Comparison of ENCODE assay signal across 25 cellular contexts in the genomic region with DNA sequence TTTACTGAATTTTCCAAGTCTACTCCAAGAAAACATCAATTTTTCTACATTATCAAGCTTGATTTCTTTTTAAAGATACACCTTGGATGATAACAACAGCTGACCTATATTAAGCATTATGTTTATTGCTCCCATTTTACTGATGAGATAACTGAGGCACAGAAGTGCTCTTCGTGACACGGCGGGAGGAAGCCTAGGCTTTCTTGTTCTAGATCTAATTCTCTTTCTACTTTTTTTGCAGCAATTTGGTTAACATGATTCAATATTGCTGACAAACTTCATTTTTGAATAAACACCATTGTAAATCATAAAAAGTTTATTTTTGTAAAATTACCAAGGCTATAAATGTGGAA.
"Had no signal": no experiment of that assay in that cellular context is flagged by ENCODE, and none has a peak within 500 bp of the region (broad histone marks: within the 10 kb centered on the region; RNA-seq: fewer than 3 reads in every experiment).

No MANE protein-coding gene starts in this region.

- H3K27ac ChIP-seq: body of pancreas, esophagus muscularis mucosa, gastroesophageal sphincter, heart left ventricle, lower lobe of right lung, sigmoid colon, spleen, thyroid gland, upper lobe of right lung, VCaP had no signal

- H3K27me3 ChIP-seq: body of pancreas, esophagus muscularis mucosa, gastroesophageal sphincter, heart left ventricle, sigmoid colon, spleen, thyroid gland, upper lobe of right lung had no signal

- H3K4me1 ChIP-seq: body of pancreas, gastroesophageal sphincter, thyroid gland had no signal

- H3K4me3 ChIP-seq: esophagus muscularis mucosa, gastroesophageal sphincter, heart left ventricle, lower lobe of right lung, sigmoid colon, spleen, thyroid gland, upper lobe of right lung had no signal

- DNase-seq: activated CD4-positive, alpha-beta memory T cell treated with anti-CD3 and anti-CD28 coated beads, Interleukin-2, amount 10 ng/mL, durations not matched to agents 7 days and 5 days; activated gamma-delta T cell; activated naive CD4-positive, alpha-beta T cell treated with anti-CD3 and anti-CD28 coated beads, Interleukin-2, amount 50 U/mL, for 16 hours; activated naive CD8-positive, alpha-beta T cell treated with anti-CD3 and anti-CD28 coated beads, Interleukin-2, amount 50 U/mL, for 24 hours; body of pancreas; caudate nucleus; effector memory CD8-positive, alpha-beta T cell; heart left ventricle; lower lobe of right lung; naive thymus-derived CD4-positive, alpha-beta T cell; occipital lobe; sigmoid colon; spleen; stimulated activated CD4-positive, alpha-beta T cell treated with anti-CD3 and anti-CD28 coated beads, Interleukin-4, amount 100 ng/mL, for 24 hours; stimulated activated naive CD4-positive, alpha-beta T cell treated with Interleukin-2 at 50 U/mL for 16 hours; substantia nigra; T-cell; thyroid gland; upper lobe of right lung had no signal

- FAIRE-seq: colon, endothelial cell of umbilical vein had no signal

- ATAC-seq: activated CD4-positive, CD25-positive, alpha-beta regulatory T cell treated with anti-CD3 and anti-CD28 coated beads, Interleukin-2, amount 50 U/mL, for 24 hours; activated naive CD8-positive, alpha-beta T cell treated with anti-CD3 and anti-CD28 coated beads, Interleukin-2, amount 50 U/mL, for 24 hours; body of pancreas; effector memory CD8-positive, alpha-beta T cell; gastroesophageal sphincter; lower lobe of right lung; naive thymus-derived CD4-positive, alpha-beta T cell; T-cell; upper lobe of right lung had no signal

- H3K9me3 ChIP-seq: body of pancreas, esophagus muscularis mucosa, gastroesophageal sphincter, heart left ventricle, lower lobe of right lung, sigmoid colon, spleen, thyroid gland, upper lobe of right lung had no signal

- H3K36me3 ChIP-seq: esophagus muscularis mucosa, gastroesophageal sphincter, heart left ventricle, lower lobe of right lung, sigmoid colon, spleen, thyroid gland, upper lobe of right lung had no signal
